8 cellular contexts compared by ENCODE assay signal in genomic region chr19:10252707-10253106, GRCh38. TPM values are rescaled to one million over a fixed set of nuclear protein-coding genes. Genes with fewer than 3 reads are reported as not detected.
DNase-seq lines count a peak whose midpoint lies in the region; ATAC-seq and TF ChIP-seq lines count a peak whose summit lies in the region.

No MANE protein-coding gene starts in this region.

- TF ChIP-seq CTCF in fibroblast of pulmonary artery (IDR thresholded peaks at IDR 0.05; ENCODE audit: low read length, missing control alignments), result no peak
- peak in 1 of 4 experiments; percentile 1 for TF ChIP-seq CTCF in sigmoid colon (IDR thresholded peaks at IDR 0.05)

- TF ChIP-seq EP300 in sigmoid colon (IDR thresholded peaks at IDR 0.05), result no peak

- intact Hi-C loops in sigmoid colon (cut with DNase I), result loop anchor here (5.0 kb wide), 2 partner anchors 130 to 145 kb away; partner anchors contain the start of genes PPAN and TYK2

- H3K9me3 ChIP-seq in SK-N-MC (ENCODE audit: low read depth, low read length) (no peaks in the 10 kb centered on the region), sigmoid colon (no peaks in the 10 kb centered on the region)

- ATAC-seq in HG03378 (IDR thresholded peaks at IDR 0.05; ENCODE audit: unreplicated experiment), result no peak

- H3K4me3 ChIP-seq in GM08714 (ENCODE audit: low read length) (peak overlapping the region; percentile 66), SK-N-MC (peak overlapping the region; percentile 100), fibroblast of pulmonary artery (replicated peaks; ENCODE audit: low read depth, low read length) (peak overlapping the region; percentile 97), sigmoid colon (peak overlapping the region; percentile 83 to 91 (median 85))

- 15 to 21% methylated on average over 8 of the region's 8 CpGs for WGBS in sigmoid colon, 2 donors

- peaks cover 0 to 27% (median 17%) of the 10 kb centered on the region in 4 donors for H3K4me1 ChIP-seq in sigmoid colon

- H3K27ac ChIP-seq in SK-N-MC (no peak overlapping the region), sigmoid colon (peak overlapping the region; percentile 82 to 92 (median 87))

- peak overlapping the region; percentile 86 for H3K9ac ChIP-seq in SK-N-MC (ENCODE audit: insufficient read length)

- TF ChIP-seq POLR2A in sigmoid colon (IDR thresholded peaks at IDR 0.05), result no peak

- H3K27me3 ChIP-seq in sigmoid colon, result no peaks in the 10 kb centered on the region

- peaks cover 24% of the 10 kb centered on the region for H3K36me3 ChIP-seq in SK-N-MC (ENCODE audit: insufficient read depth, low read length)
- peaks cover 18 to 41% (median 24%) of the 10 kb centered on the region in 4 donors for H3K36me3 ChIP-seq in sigmoid colon

- no peak for DNase-seq in SK-N-MC (ENCODE audit: low read depth, low spot score)
- no peak for DNase-seq in fibroblast of pulmonary artery (ENCODE audit: low read depth)
- DNase-seq in sigmoid colon, result no peak
- no peak for DNase-seq in pons (ENCODE audit: low spot score)
- DNase-seq in stimulated activated CD4-positive, alpha-beta T cell treated with anti-CD3 and anti-CD28 coated beads, Interleukin-15, amount 100 ng/mL, for 24 hours, result no peak
- no peak for DNase-seq in hippocampal formation (lab: John Stamatoyannopoulos, UW)

RNA-seq across cellular contexts. Expression of gene MRPL4, which starts 0.7 kb away (rescaled TPM):
- total RNA-seq in sigmoid colon, result 10 to 100 TPM; 37.9 to 68.9 (median 62.8) TPM
- polyA plus RNA-seq in sigmoid colon, result 10 to 100 TPM; 45.1 to 85.2 (median 51.1) TPM

RNA-seq across cellular contexts. Expression of gene ICAM1, which starts 18.2 kb away (rescaled TPM):
- total RNA-seq in sigmoid colon, result 10 to 100 TPM; 11.0 to 33.1 (median 13.5) TPM
- polyA plus RNA-seq in sigmoid colon, result 10 to 100 TPM in 2 of 3 donors, 1 to 10 TPM in 1; 5.4 to 27.0 (median 15.7) TPM

RNA-seq across cellular contexts. Expression of gene S1PR2, which starts 21.6 kb away (rescaled TPM):
- 10 to 100 TPM in 3 of 4 donors, 1 to 10 TPM in 1; 7.1 to 13.0 (median 10.6) TPM for total RNA-seq in sigmoid colon
- 1 to 10 TPM; 1.2 to 3.6 (median 3.5) TPM for polyA plus RNA-seq in sigmoid colon

RNA-seq across cellular contexts. Expression of gene ICAM4, which starts 34.0 kb away (rescaled TPM):
- not detected for total RNA-seq in sigmoid colon
- under 1 TPM in 1 of 3 donors, not detected in 2; 0.42 TPM for polyA plus RNA-seq in sigmoid colon

RNA-seq across cellular contexts. Expression of gene ICAM5, which starts 37.0 kb away (rescaled TPM):
- under 1 TPM in 2 of 4 donors, not detected in 2; 0.54 to 0.83 TPM for total RNA-seq in sigmoid colon
- under 1 TPM in 2 of 3 donors, not detected in 1; 0.23 to 0.92 TPM for polyA plus RNA-seq in sigmoid colon
